8 cellular contexts compared by ENCODE assay signal in genomic region chr4:70687347-70687746, GRCh38. TPM values are rescaled to one million over a fixed set of nuclear protein-coding genes. Genes with fewer than 3 reads are reported as not detected.
DNase-seq lines count a peak whose midpoint lies in the region; ATAC-seq, FAIRE-seq and TF ChIP-seq lines count a peak whose summit lies in the region.
"Not testable (repeated sequence)": the region's sequence is repeated elsewhere in the genome, so short reads cannot be mapped to it uniquely, and the experiment has no call there.
"Had no signal": no experiment of that assay in that cellular context is flagged by ENCODE, and none has a peak within 500 bp of the region (broad histone marks: within the 10 kb centered on the region; RNA-seq: fewer than 3 reads in every experiment).

No MANE protein-coding gene starts in this region.

- not testable (repeated sequence) for H3K9me2 ChIP-seq in PC-3 (replicated peaks; ENCODE audit: low read length)

- peak overlapping the region; percentile 68 for H3K27ac ChIP-seq in PC-3 (ENCODE audit: low read length)
- H3K27ac ChIP-seq in left ventricle myocardium inferior (replicated peaks) = peak overlapping the region; percentile 93
- H3K27ac ChIP-seq in muscle layer of colon (ENCODE audit: low read depth, low read length) = peak overlapping the region; percentile 99
- peak overlapping the region; percentile 97 to 98 for H3K27ac ChIP-seq in small intestine (ENCODE audit: low read depth in 1 of 2, low read length in 1 of 2)

- H3K9ac ChIP-seq in PC-3 (ENCODE audit: low read length) = peak overlapping the region; percentile 94
- peak overlapping the region; percentile 94 for H3K9ac ChIP-seq in muscle layer of colon (ENCODE audit: low read length)

- peaks cover 33% of the 10 kb centered on the region for H3K4me1 Mint-ChIP-seq in activated T-cell treated with anti-CD3 and anti-CD28 coated beads, Interleukin-2, amount 50 U/mL, for 4 hours (ENCODE audit: low read depth)

- not testable (repeated sequence) for DNase-seq in PC-3; activated T-cell treated with anti-CD3 and anti-CD28 coated beads, Interleukin-2, amount 50 U/mL, for 4 hours; choroid plexus epithelial cell (ENCODE audit: low read depth); left ventricle myocardium inferior; small intestine

- H3K4me1 ChIP-seq in PC-3 (ENCODE audit: insufficient read depth, low read length) (peaks cover 21% of the 10 kb centered on the region), left ventricle myocardium inferior (peaks cover 48% of the 10 kb centered on the region), muscle layer of colon (ENCODE audit: insufficient read depth, low read length) (peaks cover 28% of the 10 kb centered on the region), small intestine (ENCODE audit: control insufficient read depth in 2 of 2, insufficient read depth in 1 of 2, low read depth in 1 of 2, low read length in 1 of 2) (peaks cover 0 to 11% of the 10 kb centered on the region in 2 donors)

- CTCF ChIA-PET in PC-3 (lab: Charles Lee) = interaction anchor here (0.6 kb wide), 1 partner anchor 35 kb away, joined by 3 read pairs; no protein-coding TSS in a partner anchor

- ATAC-seq in GM21447 (IDR thresholded peaks at IDR 0.05; ENCODE audit: unreplicated experiment) = peak; percentile 4
- not testable (repeated sequence) for ATAC-seq in PC-3; activated T-cell treated with anti-CD3 and anti-CD28 coated beads, Interleukin-2, amount 50 U/mL, for 4 hours

- peaks cover 16% of the 10 kb centered on the region for H4K20me1 ChIP-seq in PC-3 (ENCODE audit: low read length)

- peaks cover 40% of the 10 kb centered on the region for H3K79me2 ChIP-seq in PC-3 (ENCODE audit: low read length)

- peak overlapping the region; percentile 99 for H2AFZ ChIP-seq in PC-3 (ENCODE audit: low read length)

- H3K4me2 ChIP-seq in PC-3 (ENCODE audit: low read length) = peak overlapping the region; percentile 88

- H3K9me3 Mint-ChIP-seq in activated T-cell treated with anti-CD3 and anti-CD28 coated beads, Interleukin-2, amount 50 U/mL, for 4 hours = not testable (repeated sequence)

- FAIRE-seq in small intestine (lab: Jason Lieb, UNC) = not testable (repeated sequence)

- H3K9me3 ChIP-seq in PC-3 (ENCODE audit: low read length); left ventricle myocardium inferior (replicated peaks); muscle layer of colon (ENCODE audit: low read length); small intestine (ENCODE audit: control insufficient read depth, low read depth): not testable (repeated sequence)

- peaks cover 26% of the 10 kb centered on the region for H3K36me3 Mint-ChIP-seq in activated T-cell treated with anti-CD3 and anti-CD28 coated beads, Interleukin-2, amount 50 U/mL, for 4 hours (ENCODE audit: insufficient read depth)

- POLR2A ChIA-PET in PC-3 (lab: Charles Lee; ENCODE audit: unreplicated experiment) = not testable (repeated sequence)

- not testable (repeated sequence) for TF ChIP-seq CTCF in PC-3 (conservative IDR thresholded peaks at IDR 0.05; ENCODE audit: low read depth, low read length); choroid plexus epithelial cell (conservative IDR thresholded peaks at IDR 0.05; ENCODE audit: low read depth, low read length); left ventricle myocardium inferior (IDR thresholded peaks at IDR 0.05; ENCODE audit: borderline replicate concordance)

- not testable (repeated sequence) for H3F3A ChIP-seq in PC-3 (ENCODE audit: low read length, unreplicated experiment)

- not testable (repeated sequence) for H3K36me3 ChIP-seq in PC-3 (ENCODE audit: low read depth, low read length); muscle layer of colon (ENCODE audit: insufficient read depth, low read length); small intestine (ENCODE audit: control insufficient read depth in 2 of 2, insufficient read depth in 2 of 2, low read length in 2 of 2)
- H3K36me3 ChIP-seq in left ventricle myocardium inferior = peaks cover 18% of the 10 kb centered on the region

- H3K27me3 ChIP-seq in PC-3 (ENCODE audit: low read length); left ventricle myocardium inferior (ENCODE audit: low read depth); muscle layer of colon (ENCODE audit: control insufficient read depth in 1 of 2, insufficient read depth in 2 of 2, low read length in 2 of 2); small intestine (ENCODE audit: control insufficient read depth in 2 of 2, insufficient read depth in 2 of 2, low read length in 2 of 2): not testable (repeated sequence)

- BruUV-seq in PC-3 (replicated peaks; lab: Mats Ljungman, UMichigan) = not testable (repeated sequence)

- peak overlapping the region; percentile 99 for H3K4me3 Mint-ChIP-seq in activated T-cell treated with anti-CD3 and anti-CD28 coated beads, Interleukin-2, amount 50 U/mL, for 4 hours

- intact Hi-C loops in PC-3 (cut with micrococcal nuclease) = loop anchor here (5.0 kb wide), 2 partner anchors 150 to 305 kb away; partner anchors contain the start of genes DCK and GRSF1
- intact Hi-C loops in left ventricle myocardium inferior (cut with micrococcal nuclease) = not testable (repeated sequence)

- not testable (repeated sequence) for H3K27me3 Mint-ChIP-seq in activated T-cell treated with anti-CD3 and anti-CD28 coated beads, Interleukin-2, amount 50 U/mL, for 4 hours (ENCODE audit: low read depth)

- 56 to 60% (median 58%) methylated on average over 13 of the region's 13 CpGs for WGBS in small intestine, 3 donors

- H3K4me3 ChIP-seq in PC-3 (ENCODE audit: low read length) (peak overlapping the region; percentile 89), choroid plexus epithelial cell (ENCODE audit: low read depth, low read length) (peak overlapping the region; percentile 99), left ventricle myocardium inferior (peak overlapping the region; percentile 91), muscle layer of colon (ENCODE audit: low read depth in 1 of 2, low read length in 2 of 2) (peak overlapping the region; percentile 80 to 81), small intestine (ENCODE audit: low read depth in 1 of 2, low read length in 2 of 2) (peak overlapping the region in 1 of 2 donors; percentile 92)

RNA-seq across cellular contexts. Expression of gene UTP3, which starts 1.0 kb away (rescaled TPM):
- total RNA-seq in PC-3 (2014; rRNA removed) (27.8 and 38.5 TPM in 2 replicates), left ventricle myocardium inferior (15.8 TPM)
- total RNA-seq in activated T-cell treated with anti-CD3 and anti-CD28 coated beads, Interleukin-2, amount 50 U/mL, for 4 hours = 10 to 100 TPM; 49.2 to 54.8 (median 51.4) TPM
- polyA plus RNA-seq in small intestine = 10 to 100 TPM; 18.6 to 24.8 (median 22.1) TPM

RNA-seq across cellular contexts. Expression of gene JCHAIN, which starts 21.0 kb away (rescaled TPM):
- total RNA-seq in PC-3 (2014; rRNA removed) (not detected in 2 replicates), left ventricle myocardium inferior (6.9 TPM)
- 1 to 10 TPM in 2 of 3 donors, under 1 TPM in 1; 0.58 to 1.4 (median 1.1) TPM for total RNA-seq in activated T-cell treated with anti-CD3 and anti-CD28 coated beads, Interleukin-2, amount 50 U/mL, for 4 hours
- polyA plus RNA-seq in small intestine = 1,000 to 10,000 TPM in 1 of 3 donors, 100 to 1,000 TPM in 1, 10 to 100 TPM in 1; 42.3 to 2,753 (median 175) TPM
- total RNA-seq: LHCN-M2 had no signal

RNA-seq across cellular contexts. Expression of gene RUFY3, which starts 34.4 kb away (rescaled TPM):
- total RNA-seq in PC-3 (2014; rRNA removed) (22.1 and 25.6 TPM in 2 replicates), left ventricle myocardium inferior (20.5 TPM)
- 1 to 10 TPM; 6.3 to 8.0 (median 7.9) TPM for total RNA-seq in activated T-cell treated with anti-CD3 and anti-CD28 coated beads, Interleukin-2, amount 50 U/mL, for 4 hours
- polyA plus RNA-seq in small intestine = 10 to 100 TPM; 13.8 to 19.7 (median 16.8) TPM

RNA-seq across cellular contexts. Expression of gene ENAM, which starts 58.8 kb away (rescaled TPM):
- total RNA-seq in PC-3 (2014; rRNA removed) (not detected in 2 replicates), left ventricle myocardium inferior (6.2 TPM)
- not detected for total RNA-seq in activated T-cell treated with anti-CD3 and anti-CD28 coated beads, Interleukin-2, amount 50 U/mL, for 4 hours
- under 1 TPM in 2 of 3 donors, not detected in 1; under 0.01 to 0.04 TPM for polyA plus RNA-seq in small intestine
